ENCODE assay signal across 9 cellular contexts in the genomic region with DNA sequence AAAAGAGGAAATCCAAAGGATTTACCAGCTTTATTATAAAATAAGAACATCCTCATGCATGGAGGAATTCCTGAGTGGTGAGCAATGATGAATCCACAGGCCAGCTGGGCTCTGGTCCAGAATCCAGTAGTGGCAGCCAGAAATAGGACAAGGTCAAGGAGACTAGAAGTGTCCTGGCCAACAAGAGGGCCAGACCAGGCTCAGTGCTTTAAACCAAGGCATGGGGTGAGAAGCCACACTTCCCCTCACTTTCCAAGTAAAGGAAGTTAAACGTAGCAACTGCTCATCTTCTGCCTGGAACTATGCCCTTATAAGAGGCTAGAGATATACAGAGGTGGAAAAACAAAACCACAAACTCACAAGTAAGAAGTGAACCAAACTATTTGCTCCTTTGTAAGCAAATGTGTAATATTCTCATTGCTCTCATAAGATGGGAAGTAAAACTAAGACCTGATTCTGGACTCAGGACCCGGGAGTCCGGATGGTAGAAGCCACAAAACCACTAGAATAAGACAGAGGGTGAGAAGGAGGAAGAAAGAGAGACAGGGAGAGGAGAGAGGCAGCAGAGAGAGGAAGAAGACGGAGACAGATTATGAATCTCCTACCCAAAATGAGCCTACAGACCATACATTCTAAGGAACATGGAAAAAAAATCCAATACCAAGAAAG.
A peak's percentile ranks its signal among the peaks of the same experiment; 100 is the strongest.
DNase-seq lines count a peak whose midpoint lies in the region; ATAC-seq, FAIRE-seq and TF ChIP-seq lines count a peak whose summit lies in the region.
"Had no signal": no experiment of that assay in that cellular context is flagged by ENCODE, and none has a peak within 500 bp of the region (broad histone marks: within the 10 kb centered on the region; RNA-seq: fewer than 3 reads in every experiment).

No MANE protein-coding gene starts in this region.

- H3K4me3 ChIP-seq in rectal smooth muscle tissue (ENCODE audit: low read length) (no peak overlapping the region), A673 (ENCODE audit: low read depth, low read length, poor library complexity, severe bottlenecking) (no peak overlapping the region)
- H3K4me3 ChIP-seq: SK-N-MC had no signal

- no TSS peak for BruUV-seq in A673 (replicated peaks; lab: Mats Ljungman, UMichigan)

- H3K36me3 ChIP-seq in rectal smooth muscle tissue (ENCODE audit: control insufficient read depth, insufficient read depth, low read length): peaks cover 3% of the 10 kb centered on the region
- H3K36me3 ChIP-seq in A673 (ENCODE audit: insufficient read depth, low read length, poor library complexity, severe bottlenecking): no peaks in the 10 kb centered on the region

- POLR2A ChIA-PET in A673 (lab: Charles Lee; ENCODE audit: low non-redundant PET): no interaction called here

- CTCF ChIA-PET in A673 (lab: Charles Lee): no interaction called here

- intact Hi-C loops in A673 (cut with micrococcal nuclease; ENCODE audit: unreplicated experiment): no loop called here

- H3K27me3 ChIP-seq in rectal smooth muscle tissue (ENCODE audit: control insufficient read depth, insufficient read depth, low read length): no peaks in the 10 kb centered on the region
- H3K27me3 ChIP-seq in A673 (replicated peaks; ENCODE audit: insufficient read depth, low read depth, low read length, poor library complexity): no peaks in the 10 kb centered on the region

- FAIRE-seq in GM18507 (lab: Jason Lieb, UNC): peak; percentile 26

- H3K4me1 ChIP-seq in rectal smooth muscle tissue (ENCODE audit: control insufficient read depth, insufficient read depth, low read length): peaks cover 14% of the 10 kb centered on the region
- no peaks in the 10 kb centered on the region for H3K4me1 ChIP-seq in A673 (ENCODE audit: insufficient read depth, low read length, poor library complexity, severe bottlenecking)

- DNase-seq in GM18507 (ENCODE audit: extremely low spot score, insufficient read length, low read depth) (no peak), SKM-1 (lab: John Stamatoyannopoulos, UW; ENCODE audit: unreplicated experiment) (peak; percentile 23), fibroblast of peridontal ligament (ENCODE audit: extremely low read depth) (peak; percentile 86), A673 (ENCODE audit: low spot score) (no peak)
- DNase-seq in stimulated activated CD4-positive, alpha-beta T cell treated with anti-CD3 and anti-CD28 coated beads, Interleukin-4, amount 100 ng/mL, for 4 hours: no peak

- peak overlapping the region; percentile 5 for H3K27ac ChIP-seq in rectal smooth muscle tissue (ENCODE audit: low read depth, low read length)
- no peak overlapping the region for H3K27ac ChIP-seq in A673 (ENCODE audit: low read depth, low read length, poor library complexity, severe bottlenecking)
- H3K27ac ChIP-seq: SK-N-MC had no signal

- H3K9me3 ChIP-seq in A673 (ENCODE audit: low read depth, low read length, poor library complexity, severe bottlenecking): peaks cover 7% of the 10 kb centered on the region

- ATAC-seq in HG03457 (IDR thresholded peaks at IDR 0.05; ENCODE audit: unreplicated experiment) (no peak), HG02885 (IDR thresholded peaks at IDR 0.05; ENCODE audit: poor library complexity, unreplicated experiment) (no peak)

- no peak for TF ChIP-seq CTCF in A673 (conservative IDR thresholded peaks at IDR 0.05; ENCODE audit: low read depth, low read length)

- H3K9ac ChIP-seq in rectal smooth muscle tissue (ENCODE audit: low read length): no peak overlapping the region

Comparison
In these comparisons a context has a peak if more than half of its experiments do, and no peak if none do; other contexts are left out.
1. DNase-seq: peak in SKM-1 (single experiment) and fibroblast of peridontal ligament (single experiment); none in GM18507 (single experiment), stimulated activated CD4-positive, alpha-beta T cell treated with anti-CD3 and anti-CD28 coated beads, Interleukin-4, amount 100 ng/mL, for 4 hours (0 of 2) and A673 (single experiment).